ENCODE assay signal across 14 cellular contexts in the genomic region with DNA sequence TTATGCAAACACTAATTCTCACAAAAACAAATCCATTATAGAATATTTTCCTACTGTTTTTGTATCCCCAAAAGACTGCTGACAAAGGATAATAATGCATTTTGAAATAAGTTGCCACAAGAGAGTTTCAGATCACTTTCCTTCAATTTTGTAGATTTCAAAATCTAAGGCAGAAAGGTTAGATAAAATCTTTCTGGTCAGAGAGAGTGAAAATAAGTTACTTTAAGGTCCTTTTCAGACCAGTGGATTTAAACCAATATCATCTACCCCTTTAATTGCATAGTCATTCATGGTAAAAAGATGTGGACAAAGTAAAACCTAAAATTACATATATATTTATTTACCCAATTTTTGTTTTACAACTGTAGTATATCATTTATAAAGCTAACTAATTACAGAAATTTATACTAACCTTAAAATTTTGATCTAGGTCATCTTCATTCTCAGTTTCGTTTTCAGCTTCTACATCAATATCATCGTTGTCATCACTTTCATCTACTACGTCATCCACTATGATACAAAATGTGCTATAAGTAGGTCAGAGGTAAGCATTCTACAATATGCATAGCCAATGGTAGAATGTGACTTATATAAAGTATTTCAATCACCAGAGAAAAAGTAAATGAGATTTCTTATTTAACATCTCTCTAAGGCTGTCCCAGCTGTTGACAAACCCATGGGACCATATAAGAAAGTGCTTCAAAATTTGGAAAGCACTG.
"Had no signal": no experiment of that assay in that cellular context is flagged by ENCODE, and none has a peak within 500 bp of the region (broad histone marks: within the 10 kb centered on the region; RNA-seq: fewer than 3 reads in every experiment).

No MANE protein-coding gene starts in this region.

- H3K4me3 ChIP-seq: cardiac muscle cell, colonic mucosa had no signal

- H3K4me1 ChIP-seq: colonic mucosa had no signal

- H3K36me3 ChIP-seq: cardiac muscle cell, colonic mucosa had no signal

- FAIRE-seq: urothelium cell line had no signal

- DNase-seq: activated CD4-positive, alpha-beta T cell treated with anti-CD3 and anti-CD28 coated beads, Interleukin-2, amount 50 U/mL, for 4 hours; activated gamma-delta T cell; activated T-cell treated with anti-CD3 and anti-CD28 coated beads, Interleukin-2, amount 50 U/mL, for 4 hours; colonic mucosa; foreskin fibroblast; hypothalamus; kidney glomerular epithelial cell; left ventricle myocardium superior; mesenchymal stem cell had no signal

- H3K27ac ChIP-seq: cardiac muscle cell, colonic mucosa had no signal

- ATAC-seq: activated T-cell treated with anti-CD3 and anti-CD28 coated beads, Interleukin-2, amount 50 U/mL, for 4 hours; left ventricle myocardium superior; stimulated activated memory B cell treated with anti-CD40 and anti-IgM and Interleukin-4, amounts not matched to agents 10 μg/mL and 1 μg/mL and 100 μg/mL, for 72 hours had no signal

- H3K36me3 Mint-ChIP-seq: activated naive CD4-positive, alpha-beta T cell treated with anti-CD3 and anti-CD28 coated beads, Interleukin-2, amount 50 U/mL, for 72 hours; natural killer cell treated with Interleukin-12 subunit alpha and Interleukin-12 subunit beta and Interleukin-15 and Interleukin-18, amount 100 ng/mL, for 72 hours had no signal

- H3K9me3 ChIP-seq: colonic mucosa had no signal

- H3K27me3 ChIP-seq: cardiac muscle cell, colonic mucosa had no signal

- H3K9me3 Mint-ChIP-seq: activated naive CD4-positive, alpha-beta T cell treated with anti-CD3 and anti-CD28 coated beads, Interleukin-2, amount 50 U/mL, for 72 hours; activated T-cell treated with anti-CD3 and anti-CD28 coated beads, Interleukin-2, amount 50 U/mL, for 4 hours; natural killer cell treated with Interleukin-12 subunit alpha and Interleukin-12 subunit beta and Interleukin-15 and Interleukin-18, amount 100 ng/mL, for 72 hours had no signal

- H3K4me3 Mint-ChIP-seq: activated T-cell treated with anti-CD3 and anti-CD28 coated beads, Interleukin-2, amount 50 U/mL, for 4 hours; natural killer cell treated with Interleukin-12 subunit alpha and Interleukin-12 subunit beta and Interleukin-15 and Interleukin-18, amount 100 ng/mL, for 72 hours; stimulated activated memory B cell treated with anti-CD40 and anti-IgM and Interleukin-4, amounts not matched to agents 10 μg/mL and 1 μg/mL and 100 μg/mL, for 72 hours had no signal

- H3K27me3 Mint-ChIP-seq: natural killer cell treated with Interleukin-12 subunit alpha and Interleukin-12 subunit beta and Interleukin-15 and Interleukin-18, amount 100 ng/mL, for 72 hours; stimulated activated memory B cell treated with anti-CD40 and anti-IgM and Interleukin-4, amounts not matched to agents 10 μg/mL and 1 μg/mL and 100 μg/mL, for 72 hours had no signal

- H3K27ac Mint-ChIP-seq: activated naive CD4-positive, alpha-beta T cell treated with anti-CD3 and anti-CD28 coated beads, Interleukin-2, amount 50 U/mL, for 72 hours; stimulated activated memory B cell treated with anti-CD40 and anti-IgM and Interleukin-4, amounts not matched to agents 10 μg/mL and 1 μg/mL and 100 μg/mL, for 72 hours had no signal
